In genomic region chr1:44827197-44828002, GRCh38 we compare ENCODE assay signal across 1 cellular context.
TF ChIP-seq lines count a peak whose summit lies in the region.

No MANE protein-coding gene starts in this region.

TF ChIP-seq in HepG2, 621 proteins besides CTCF, POLR2A, EP300 and RAD21 (continued from another document and continues in another):
- TF ChIP-seq ZBTB4 (CRISPR knock-in tag; IDR thresholded peaks at IDR 0.05; ENCODE audit: borderline replicate concordance) (no peak), ZSCAN21 (CRISPR knock-in tag; IDR thresholded peaks at IDR 0.05; ENCODE audit: borderline replicate concordance) (peak; percentile 61; the same call in 1 of the 2 replicates), SP2 (CRISPR knock-in tag; IDR thresholded peaks at IDR 0.05) (no peak), FOXM1 (CRISPR knock-in tag; IDR thresholded peaks at IDR 0.05) (no peak), ZNF614 (CRISPR knock-in tag; IDR thresholded peaks at IDR 0.05; ENCODE audit: borderline replicate concordance) (peak; percentile 61; the same call in 1 of the 2 replicates), ZNF260 (CRISPR knock-in tag; IDR thresholded peaks at IDR 0.05; ENCODE audit: borderline replicate concordance, low read depth) (0 out of 2 replicates have a peak, but pooled peaks have one; percentile 86), JUND (CRISPR knock-in tag; IDR thresholded peaks at IDR 0.05) (no peak), ZNF337 (CRISPR knock-in tag; IDR thresholded peaks at IDR 0.05; ENCODE audit: borderline replicate concordance, low read depth) (peak; percentile 57; the same call in 1 of the 2 replicates), SRSF4 (IDR thresholded peaks at IDR 0.05; ENCODE audit: low read depth, low read length, poor library complexity, severe bottlenecking) (no peak), ERF (CRISPR knock-in tag; IDR thresholded peaks at IDR 0.05) (peak; percentile 60; the same call in 1 of the 2 replicates), HOXA3 (CRISPR knock-in tag; IDR thresholded peaks at IDR 0.05) (peak; percentile 34), EHMT2 (IDR thresholded peaks at IDR 0.05; ENCODE audit: borderline replicate concordance, low read depth, low read length) (no peak), CCDC6 (CRISPR knock-in tag; IDR thresholded peaks at IDR 0.05) (no peak), NONO (IDR thresholded peaks at IDR 0.05) (no peak), NONO (CRISPR knock-in tag; conservative IDR thresholded peaks at IDR 0.05) (peak; percentile 41; the same call in 1 of the 2 replicates), ZBTB38 (CRISPR knock-in tag; IDR thresholded peaks at IDR 0.05) (no peak; the same call in 1 of the 2 replicates), ZNF232 (CRISPR knock-in tag; IDR thresholded peaks at IDR 0.05; ENCODE audit: borderline replicate concordance) (no peak), MAFF (IDR thresholded peaks at IDR 0.05; ENCODE audit: low read depth, low read length) (no peak), ZBTB49 (CRISPR knock-in tag; IDR thresholded peaks at IDR 0.05; ENCODE audit: borderline replicate concordance) (no peak), NFIC (IDR thresholded peaks at IDR 0.05; ENCODE audit: low read length) (no peak), JUN (CRISPR knock-in tag; IDR thresholded peaks at IDR 0.05) (no peak), FOXP1 (IDR thresholded peaks at IDR 0.05) (no peak), FOXP1 (CRISPR knock-in tag; IDR thresholded peaks at IDR 0.05) (no peak), ZNF275 (CRISPR knock-in tag; IDR thresholded peaks at IDR 0.05; ENCODE audit: borderline replicate concordance) (peak; percentile 48; the same call in 1 of the 2 replicates), SOX13 (IDR thresholded peaks at IDR 0.05) (no peak), SOX13 (CRISPR knock-in tag; conservative IDR thresholded peaks at IDR 0.05 in 1 of 2, IDR thresholded peaks at IDR 0.05 in 1 of 2) (0 out of 4 replicates have a peak, but pooled peaks of 1 of the 2 experiments have one; percentile 41), ZNF441 (CRISPR knock-in tag; IDR thresholded peaks at IDR 0.05; ENCODE audit: borderline replicate concordance) (no peak; the same call in 1 of the 2 replicates), ZNF598 (CRISPR knock-in tag; IDR thresholded peaks at IDR 0.05; ENCODE audit: borderline replicate concordance) (peak; percentile 89; the same call in 1 of the 2 replicates), ZNF33B (CRISPR knock-in tag; IDR thresholded peaks at IDR 0.05) (peak; percentile 79; the same call in 1 of the 2 replicates), SSRP1 (CRISPR knock-in tag; IDR thresholded peaks at IDR 0.05) (no peak), SRF (IDR thresholded peaks at IDR 0.05; ENCODE audit: low read depth, low read length) (no peak), ZNF776 (CRISPR knock-in tag; IDR thresholded peaks at IDR 0.05) (peak; percentile 72; the same call in 1 of the 2 replicates), RNF2 (conservative IDR thresholded peaks at IDR 0.05; ENCODE audit: low read depth) (no peak), PATZ1 (CRISPR knock-in tag; IDR thresholded peaks at IDR 0.05) (peak; percentile 57), PHF8 (CRISPR knock-in tag; IDR thresholded peaks at IDR 0.05) (no peak), TFDP2 (CRISPR knock-in tag; IDR thresholded peaks at IDR 0.05) (peak; percentile 22; the same call in 1 of the 2 replicates), MIXL1 (CRISPR knock-in tag; IDR thresholded peaks at IDR 0.05) (no peak), NR2F1 (CRISPR knock-in tag; IDR thresholded peaks at IDR 0.05) (0 out of 4 replicates have a peak, but pooled peaks have one; percentile 36 to 54), MEF2D (CRISPR knock-in tag; IDR thresholded peaks at IDR 0.05) (no peak), PLRG1 (conservative IDR thresholded peaks at IDR 0.05) (no peak), ZNF652 (CRISPR knock-in tag; IDR thresholded peaks at IDR 0.05; ENCODE audit: borderline replicate concordance, low read depth) (peak; percentile 19; the same call in 1 of the 2 replicates)
- TF ChIP-seq, protein P1, sequence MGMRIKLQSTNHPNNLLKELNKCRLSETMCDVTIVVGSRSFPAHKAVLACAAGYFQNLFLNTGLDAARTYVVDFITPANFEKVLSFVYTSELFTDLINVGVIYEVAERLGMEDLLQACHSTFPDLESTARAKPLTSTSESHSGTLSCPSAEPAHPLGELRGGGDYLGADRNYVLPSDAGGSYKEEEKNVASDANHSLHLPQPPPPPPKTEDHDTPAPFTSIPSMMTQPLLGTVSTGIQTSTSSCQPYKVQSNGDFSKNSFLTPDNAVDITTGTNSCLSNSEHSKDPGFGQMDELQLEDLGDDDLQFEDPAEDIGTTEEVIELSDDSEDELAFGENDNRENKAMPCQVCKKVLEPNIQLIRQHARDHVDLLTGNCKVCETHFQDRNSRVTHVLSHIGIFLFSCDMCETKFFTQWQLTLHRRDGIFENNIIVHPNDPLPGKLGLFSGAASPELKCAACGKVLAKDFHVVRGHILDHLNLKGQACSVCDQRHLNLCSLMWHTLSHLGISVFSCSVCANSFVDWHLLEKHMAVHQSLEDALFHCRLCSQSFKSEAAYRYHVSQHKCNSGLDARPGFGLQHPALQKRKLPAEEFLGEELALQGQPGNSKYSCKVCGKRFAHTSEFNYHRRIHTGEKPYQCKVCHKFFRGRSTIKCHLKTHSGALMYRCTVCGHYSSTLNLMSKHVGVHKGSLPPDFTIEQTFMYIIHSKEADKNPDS (CRISPR knock-in tag; IDR thresholded peaks at IDR 0.05): 0 out of 2 replicates have a peak, but pooled peaks have one; percentile 36
- TF ChIP-seq, protein P2, sequence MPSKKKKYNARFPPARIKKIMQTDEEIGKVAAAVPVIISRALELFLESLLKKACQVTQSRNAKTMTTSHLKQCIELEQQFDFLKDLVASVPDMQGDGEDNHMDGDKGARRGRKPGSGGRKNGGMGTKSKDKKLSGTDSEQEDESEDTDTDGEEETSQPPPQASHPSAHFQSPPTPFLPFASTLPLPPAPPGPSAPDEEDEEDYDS (CRISPR knock-in tag; IDR thresholded peaks at IDR 0.05): peak; percentile 68; the same call in 1 of the 2 replicates
- TF ChIP-seq, protein P3, sequence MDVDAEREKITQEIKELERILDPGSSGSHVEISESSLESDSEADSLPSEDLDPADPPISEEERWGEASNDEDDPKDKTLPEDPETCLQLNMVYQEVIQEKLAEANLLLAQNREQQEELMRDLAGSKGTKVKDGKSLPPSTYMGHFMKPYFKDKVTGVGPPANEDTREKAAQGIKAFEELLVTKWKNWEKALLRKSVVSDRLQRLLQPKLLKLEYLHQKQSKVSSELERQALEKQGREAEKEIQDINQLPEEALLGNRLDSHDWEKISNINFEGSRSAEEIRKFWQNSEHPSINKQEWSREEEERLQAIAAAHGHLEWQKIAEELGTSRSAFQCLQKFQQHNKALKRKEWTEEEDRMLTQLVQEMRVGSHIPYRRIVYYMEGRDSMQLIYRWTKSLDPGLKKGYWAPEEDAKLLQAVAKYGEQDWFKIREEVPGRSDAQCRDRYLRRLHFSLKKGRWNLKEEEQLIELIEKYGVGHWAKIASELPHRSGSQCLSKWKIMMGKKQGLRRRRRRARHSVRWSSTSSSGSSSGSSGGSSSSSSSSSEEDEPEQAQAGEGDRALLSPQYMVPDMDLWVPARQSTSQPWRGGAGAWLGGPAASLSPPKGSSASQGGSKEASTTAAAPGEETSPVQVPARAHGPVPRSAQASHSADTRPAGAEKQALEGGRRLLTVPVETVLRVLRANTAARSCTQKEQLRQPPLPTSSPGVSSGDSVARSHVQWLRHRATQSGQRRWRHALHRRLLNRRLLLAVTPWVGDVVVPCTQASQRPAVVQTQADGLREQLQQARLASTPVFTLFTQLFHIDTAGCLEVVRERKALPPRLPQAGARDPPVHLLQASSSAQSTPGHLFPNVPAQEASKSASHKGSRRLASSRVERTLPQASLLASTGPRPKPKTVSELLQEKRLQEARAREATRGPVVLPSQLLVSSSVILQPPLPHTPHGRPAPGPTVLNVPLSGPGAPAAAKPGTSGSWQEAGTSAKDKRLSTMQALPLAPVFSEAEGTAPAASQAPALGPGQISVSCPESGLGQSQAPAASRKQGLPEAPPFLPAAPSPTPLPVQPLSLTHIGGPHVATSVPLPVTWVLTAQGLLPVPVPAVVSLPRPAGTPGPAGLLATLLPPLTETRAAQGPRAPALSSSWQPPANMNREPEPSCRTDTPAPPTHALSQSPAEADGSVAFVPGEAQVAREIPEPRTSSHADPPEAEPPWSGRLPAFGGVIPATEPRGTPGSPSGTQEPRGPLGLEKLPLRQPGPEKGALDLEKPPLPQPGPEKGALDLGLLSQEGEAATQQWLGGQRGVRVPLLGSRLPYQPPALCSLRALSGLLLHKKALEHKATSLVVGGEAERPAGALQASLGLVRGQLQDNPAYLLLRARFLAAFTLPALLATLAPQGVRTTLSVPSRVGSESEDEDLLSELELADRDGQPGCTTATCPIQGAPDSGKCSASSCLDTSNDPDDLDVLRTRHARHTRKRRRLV (CRISPR knock-in tag; IDR thresholded peaks at IDR 0.05): peak; percentile 70
